ENCODE assay signal across 16 cellular contexts in the genomic region with DNA sequence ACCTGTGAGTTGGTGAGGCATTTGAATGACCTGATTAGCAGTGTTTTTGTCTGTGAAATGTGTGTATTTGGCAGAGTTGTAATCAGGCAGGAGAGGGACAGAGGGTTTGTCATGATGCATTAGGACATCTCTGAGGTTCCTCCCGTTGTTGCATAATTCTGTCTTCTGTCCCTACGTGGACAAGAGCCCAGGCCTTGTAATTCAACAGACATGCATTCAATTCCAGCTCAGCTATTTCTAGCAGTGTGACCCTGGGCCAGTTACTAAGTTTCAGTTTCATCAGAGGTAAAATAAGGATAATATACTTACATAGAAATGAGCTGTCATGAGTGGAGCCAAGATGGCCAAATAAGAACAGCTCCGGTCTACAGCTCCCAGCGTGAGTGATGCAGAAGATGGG.
A peak's percentile ranks its signal among the peaks of the same experiment; 100 is the strongest.
DNase-seq lines count a peak whose midpoint lies in the region; ATAC-seq and TF ChIP-seq lines count a peak whose summit lies in the region.
"Had no signal": no experiment of that assay in that cellular context is flagged by ENCODE, and none has a peak within 500 bp of the region (broad histone marks: within the 10 kb centered on the region; RNA-seq: fewer than 3 reads in every experiment).

No MANE protein-coding gene starts in this region.

- no peak for TF ChIP-seq POLR2A in stomach (IDR thresholded peaks at IDR 0.05)

- H3K4me3 Mint-ChIP-seq in endothelial cell (ENCODE audit: unreplicated experiment): no peak overlapping the region
- H3K4me3 Mint-ChIP-seq in activated CD4-positive, alpha-beta T cell treated with anti-CD3 and anti-CD28 coated beads, Interleukin-2, amount 10 ng/mL, durations not matched to agents 7 days and 5 days: no peak overlapping the region
- H3K4me3 Mint-ChIP-seq: activated B cell treated with CpG ODN at 0.5 μM for 24 hours; stimulated activated naive CD8-positive, alpha-beta T cell treated with anti-CD3 and anti-CD28 coated beads, Interleukin-15, amount 100 ng/mL, for 72 hours had no signal

- ATAC-seq in GM21576 (IDR thresholded peaks at IDR 0.05; ENCODE audit: unreplicated experiment): no peak
- ATAC-seq: stimulated activated naive CD8-positive, alpha-beta T cell treated with anti-CD3 and anti-CD28 coated beads, Interleukin-15, amount 100 ng/mL, for 72 hours had no signal

- CTCF ChIA-PET in activated CD4-positive, alpha-beta T cell treated with anti-CD3 and anti-CD28 coated beads, Interleukin-2, amount 10 ng/mL, durations not matched to agents 7 days and 5 days (lab: Charles Lee): no interaction called here

- no peaks in the 10 kb centered on the region for H3K36me3 ChIP-seq in brain microvascular endothelial cell (replicated peaks)
- no peaks in the 10 kb centered on the region for H3K36me3 ChIP-seq in right atrium auricular region
- H3K36me3 ChIP-seq in stomach: no peaks in the 10 kb centered on the region

- H3K27ac ChIP-seq in brain microvascular endothelial cell: no peak overlapping the region
- peak overlapping the region in 1 of 2 donors; percentile 68 for H3K27ac ChIP-seq in right atrium auricular region
- peak overlapping the region in 2 of 5 donors; percentile 46 to 56 for H3K27ac ChIP-seq in stomach

- POLR2A ChIA-PET in activated CD4-positive, alpha-beta T cell treated with anti-CD3 and anti-CD28 coated beads, Interleukin-2, amount 10 ng/mL, durations not matched to agents 7 days and 5 days (lab: Charles Lee): no interaction called here

- intact Hi-C loops in stomach (cut with DNase I; ENCODE audit: low total_unique reads) (no loop called here), posterior cingulate gyrus (cut with DNase I) (no loop called here)

- no peaks in the 10 kb centered on the region for H3K9me3 ChIP-seq in right atrium auricular region
- H3K9me3 ChIP-seq in stomach: no peaks in the 10 kb centered on the region

- no peak for TF ChIP-seq CTCF in brain microvascular endothelial cell (IDR thresholded peaks at IDR 0.05; ENCODE audit: low read depth, low read length, missing control alignments)
- no peak for TF ChIP-seq CTCF in right atrium auricular region (IDR thresholded peaks at IDR 0.05)
- no peak for TF ChIP-seq CTCF in stomach (IDR thresholded peaks at IDR 0.05)
- no peak for TF ChIP-seq CTCF in endothelial cell (IDR thresholded peaks at IDR 0.05; ENCODE audit: unreplicated experiment)

- WGBS in stomach, 5 donors: 48 to 89% (median 75%) methylated on average over 4 of the region's 4 CpGs

- peaks cover 12% of the 10 kb centered on the region for H3K36me3 Mint-ChIP-seq in endothelial cell (ENCODE audit: low read depth, unreplicated experiment)
- H3K36me3 Mint-ChIP-seq in activated CD4-positive, alpha-beta T cell treated with anti-CD3 and anti-CD28 coated beads, Interleukin-2, amount 10 ng/mL, durations not matched to agents 7 days and 5 days (ENCODE audit: low read depth): peaks cover 22% of the 10 kb centered on the region

- in situ Hi-C loops in brain microvascular endothelial cell (cut with HindIII; ENCODE audit: low pct_ligation_motif_present, low sequenced_read_pairs): no loop called here

- H3K4me1 Mint-ChIP-seq in endothelial cell (ENCODE audit: unreplicated experiment): no peaks in the 10 kb centered on the region
- H3K4me1 Mint-ChIP-seq in activated CD4-positive, alpha-beta T cell treated with anti-CD3 and anti-CD28 coated beads, Interleukin-2, amount 10 ng/mL, durations not matched to agents 7 days and 5 days: peaks cover 3% of the 10 kb centered on the region
- H3K4me1 Mint-ChIP-seq: activated B cell treated with CpG ODN at 0.5 μM for 24 hours; stimulated activated naive CD8-positive, alpha-beta T cell treated with anti-CD3 and anti-CD28 coated beads, Interleukin-15, amount 100 ng/mL, for 72 hours had no signal

- TF ChIP-seq EP300 in stomach (IDR thresholded peaks at IDR 0.05): peak; percentile 16

- no peaks in the 10 kb centered on the region for H3K4me1 ChIP-seq in right atrium auricular region
- no peaks in the 10 kb centered on the region for H3K4me1 ChIP-seq in stomach
- H3K4me1 ChIP-seq: Caco-2 had no signal

- H3K27ac Mint-ChIP-seq in endothelial cell (ENCODE audit: unreplicated experiment): no peak overlapping the region
- no peak overlapping the region for H3K27ac Mint-ChIP-seq in activated CD4-positive, alpha-beta T cell treated with anti-CD3 and anti-CD28 coated beads, Interleukin-2, amount 10 ng/mL, durations not matched to agents 7 days and 5 days
- H3K27ac Mint-ChIP-seq: activated B cell treated with CpG ODN at 0.5 μM for 24 hours had no signal

- H3K27me3 Mint-ChIP-seq in endothelial cell (ENCODE audit: unreplicated experiment): peaks cover 2% of the 10 kb centered on the region
- H3K27me3 Mint-ChIP-seq in activated CD4-positive, alpha-beta T cell treated with anti-CD3 and anti-CD28 coated beads, Interleukin-2, amount 10 ng/mL, durations not matched to agents 7 days and 5 days: no peaks in the 10 kb centered on the region
- H3K27me3 Mint-ChIP-seq: activated B cell treated with CpG ODN at 0.5 μM for 24 hours; stimulated activated naive CD8-positive, alpha-beta T cell treated with anti-CD3 and anti-CD28 coated beads, Interleukin-15, amount 100 ng/mL, for 72 hours had no signal

- H3K9me3 Mint-ChIP-seq in endothelial cell (ENCODE audit: unreplicated experiment): peaks cover 20% of the 10 kb centered on the region
- H3K9me3 Mint-ChIP-seq in activated CD4-positive, alpha-beta T cell treated with anti-CD3 and anti-CD28 coated beads, Interleukin-2, amount 10 ng/mL, durations not matched to agents 7 days and 5 days: peaks cover 39% of the 10 kb centered on the region

- H3K27me3 ChIP-seq in brain microvascular endothelial cell (replicated peaks) (no peaks in the 10 kb centered on the region), right atrium auricular region (no peaks in the 10 kb centered on the region), stomach (no peaks in the 10 kb centered on the region)

- DNase-seq in GM04503 (ENCODE audit: low read depth) (peak; percentile 93), brain microvascular endothelial cell (peak; percentile 11), right atrium auricular region (ENCODE audit: low spot score) (peak; percentile 73), stomach (no peak), endothelial cell (ENCODE audit: low spot score) (no peak), posterior cingulate gyrus (no peak)
- no peak for DNase-seq in activated CD4-positive, alpha-beta T cell treated with anti-CD3 and anti-CD28 coated beads, Interleukin-2, amount 10 ng/mL, durations not matched to agents 7 days and 5 days
- DNase-seq: activated B cell treated with CpG ODN at 0.5 μM for 24 hours; amygdala; Caco-2; effector memory CD4-positive, alpha-beta T cell; KG1; midbrain; NCI-H1930; stimulated activated naive CD8-positive, alpha-beta T cell treated with anti-CD3 and anti-CD28 coated beads, Interleukin-15, amount 100 ng/mL, for 72 hours had no signal

- H3K4me3 ChIP-seq in brain microvascular endothelial cell (ENCODE audit: low read depth, low read length) (no peak overlapping the region), right atrium auricular region (no peak overlapping the region), stomach (no peak overlapping the region)

Comparison
In these comparisons a context has a peak if more than half of its experiments do, and no peak if none do; other contexts are left out.
1. DNase-seq: peak in GM04503 (single experiment), brain microvascular endothelial cell (single experiment) and right atrium auricular region (single experiment); none in stomach (single experiment), endothelial cell (single experiment), posterior cingulate gyrus (0 of 10) and activated CD4-positive, alpha-beta T cell treated with anti-CD3 and anti-CD28 coated beads, Interleukin-2, amount 10 ng/mL, durations not matched to agents 7 days and 5 days (single experiment).